ENCODE assay signal across 11 cellular contexts in genomic region chr3:50156991-50157493, GRCh38. TPM values are rescaled to one million over a fixed set of nuclear protein-coding genes. Genes with fewer than 3 reads are reported as not detected.
DNase-seq lines count a peak whose midpoint lies in the region; ATAC-seq and TF ChIP-seq lines count a peak whose summit lies in the region.
"Had no signal": no experiment of that assay in that cellular context is flagged by ENCODE, and none has a peak within 500 bp of the region (broad histone marks: within the 10 kb centered on the region; RNA-seq: fewer than 3 reads in every experiment).

No MANE protein-coding gene starts in this region.

- H3K36me3 ChIP-seq in esophagus muscularis mucosa: no peaks in the 10 kb centered on the region

- WGBS in esophagus muscularis mucosa: 27% methylated on average over 13 of the region's 13 CpGs

- intact Hi-C loops in esophagus muscularis mucosa (cut with DNase I): no loop called here
- intact Hi-C loops in activated CD4-positive, alpha-beta memory T cell treated with anti-CD3 and anti-CD28 coated beads for 36 hours (cut with micrococcal nuclease): no loop called here
- intact Hi-C loops in activated CD8-positive, alpha-beta T cell treated with anti-CD3 and anti-CD28 coated beads for 36 hours (cut with micrococcal nuclease): no loop called here

- no peak overlapping the region for H3K27ac ChIP-seq in AG04450 (ENCODE audit: low read depth, low read length)
- H3K27ac ChIP-seq in esophagus muscularis mucosa (replicated peaks in 1 of 4): peak overlapping the region; percentile 13 to 85 (median 79)

- no peak overlapping the region for H3K27ac Mint-ChIP-seq in neural crest cell (ENCODE audit: unreplicated experiment)
- no peak overlapping the region for H3K27ac Mint-ChIP-seq in activated CD4-positive, alpha-beta memory T cell treated with anti-CD3 and anti-CD28 coated beads for 36 hours
- H3K27ac Mint-ChIP-seq in activated CD8-positive, alpha-beta T cell treated with anti-CD3 and anti-CD28 coated beads for 36 hours: no peak overlapping the region
- H3K27ac Mint-ChIP-seq: activated naive CD4-positive, alpha-beta T cell treated with anti-CD3 and anti-CD28 coated beads, Interleukin-2, amount 50 U/mL, for 72 hours; memory B cell had no signal

- H3K9me3 ChIP-seq in AG04450 (ENCODE audit: control insufficient read depth, insufficient read depth, low read length) (no peaks in the 10 kb centered on the region), esophagus muscularis mucosa (no peaks in the 10 kb centered on the region)

- H3K4me1 ChIP-seq in esophagus muscularis mucosa: peaks cover 38 to 80% (median 76%) of the 10 kb centered on the region in 4 donors

- TF ChIP-seq CTCF in AG04450 (IDR thresholded peaks at IDR 0.05; ENCODE audit: low read depth, low read length): no peak
- TF ChIP-seq CTCF in esophagus muscularis mucosa (IDR thresholded peaks at IDR 0.05): no peak
- TF ChIP-seq CTCF in neural crest cell (conservative IDR thresholded peaks at IDR 0.05): no peak
- no peak for TF ChIP-seq CTCF in activated CD8-positive, alpha-beta T cell treated with anti-CD3 and anti-CD28 coated beads for 36 hours (IDR thresholded peaks at IDR 0.05)

- H3K27me3 ChIP-seq in AG04450 (ENCODE audit: control insufficient read depth, insufficient read depth, low read length) (peaks cover 6% of the 10 kb centered on the region), esophagus muscularis mucosa (peaks cover 0 to 8% (median 6%) of the 10 kb centered on the region in 4 donors)

- TF ChIP-seq EP300 in esophagus muscularis mucosa (IDR thresholded peaks at IDR 0.05): no peak

- H3K27me3 Mint-ChIP-seq in neural crest cell (ENCODE audit: low read depth): peaks cover 49% of the 10 kb centered on the region
- peaks cover 32% of the 10 kb centered on the region for H3K27me3 Mint-ChIP-seq in activated CD4-positive, alpha-beta memory T cell treated with anti-CD3 and anti-CD28 coated beads for 36 hours
- H3K27me3 Mint-ChIP-seq in activated CD8-positive, alpha-beta T cell treated with anti-CD3 and anti-CD28 coated beads for 36 hours: peaks cover 30% of the 10 kb centered on the region

- peak overlapping the region; percentile 69 for H3K4me3 ChIP-seq in AG04450 (ENCODE audit: low read depth, low read length)
- peak overlapping the region; percentile 59 to 78 (median 68) for H3K4me3 ChIP-seq in esophagus muscularis mucosa

- DNase-seq in AG04450 (ENCODE audit: low read depth, low spot score): no peak
- peak; percentile 36 for DNase-seq in NCI-H2171 treated with DMSO at 0.1 percent for 48 hours (lab: John Stamatoyannopoulos, UW)
- DNase-seq in esophagus muscularis mucosa (ENCODE audit: extremely low spot score): no peak
- DNase-seq in neural crest cell (ENCODE audit: low read depth, low spot score): no peak
- DNase-seq in activated CD4-positive, alpha-beta memory T cell treated with anti-CD3 and anti-CD28 coated beads for 36 hours: no peak
- DNase-seq in activated CD8-positive, alpha-beta T cell treated with anti-CD3 and anti-CD28 coated beads for 36 hours: no peak

- no peak for TF ChIP-seq POLR2A in esophagus muscularis mucosa (IDR thresholded peaks at IDR 0.05; ENCODE audit: low read depth)

- CTCF ChIA-PET in AG04450 (lab: Charles Lee): interaction anchor here (0.7 to 1.2 kb wide), 4 partner anchors 20 to 69 kb away, joined by 3 to 6 read pairs (median 4); no protein-coding TSS in a partner anchor
- CTCF ChIA-PET in activated CD4-positive, alpha-beta memory T cell treated with anti-CD3 and anti-CD28 coated beads for 36 hours (lab: Charles Lee): interaction anchor here (0.8 to 2.0 kb wide), 2 partner anchors 36 to 90 kb away, joined by 3 to 5 read pairs; no protein-coding TSS in a partner anchor
- CTCF ChIA-PET in activated CD8-positive, alpha-beta T cell treated with anti-CD3 and anti-CD28 coated beads for 36 hours (lab: Charles Lee): interaction anchor here (1.4 to 1.8 kb wide), 2 partner anchors 37 to 90 kb away, joined by 3 to 7 read pairs; no protein-coding TSS in a partner anchor

- ATAC-seq in activated CD8-positive, alpha-beta T cell treated with anti-CD3 and anti-CD28 coated beads for 36 hours: no peak
- ATAC-seq in GM21367 (IDR thresholded peaks at IDR 0.05; ENCODE audit: unreplicated experiment) (no peak), HG02885 (IDR thresholded peaks at IDR 0.05; ENCODE audit: poor library complexity, unreplicated experiment) (no peak)
- ATAC-seq: activated naive CD4-positive, alpha-beta T cell treated with anti-CD3 and anti-CD28 coated beads, Interleukin-2, amount 50 U/mL, for 72 hours had no signal

- H3K4me1 Mint-ChIP-seq in neural crest cell: peaks cover 30% of the 10 kb centered on the region
- peaks cover 8% of the 10 kb centered on the region for H3K4me1 Mint-ChIP-seq in activated CD4-positive, alpha-beta memory T cell treated with anti-CD3 and anti-CD28 coated beads for 36 hours (ENCODE audit: low read depth)
- peaks cover 8% of the 10 kb centered on the region for H3K4me1 Mint-ChIP-seq in activated CD8-positive, alpha-beta T cell treated with anti-CD3 and anti-CD28 coated beads for 36 hours (ENCODE audit: low read depth)

- H3K36me3 Mint-ChIP-seq in neural crest cell (ENCODE audit: low read depth): no peaks in the 10 kb centered on the region
- no peaks in the 10 kb centered on the region for H3K36me3 Mint-ChIP-seq in activated CD4-positive, alpha-beta memory T cell treated with anti-CD3 and anti-CD28 coated beads for 36 hours
- no peaks in the 10 kb centered on the region for H3K36me3 Mint-ChIP-seq in activated CD8-positive, alpha-beta T cell treated with anti-CD3 and anti-CD28 coated beads for 36 hours (ENCODE audit: low read depth)
- H3K36me3 Mint-ChIP-seq: activated naive CD4-positive, alpha-beta T cell treated with anti-CD3 and anti-CD28 coated beads, Interleukin-2, amount 50 U/mL, for 72 hours; memory B cell had no signal

- POLR2A ChIA-PET in AG04450 (lab: Yijun Ruan, JAX): interaction anchor here (0.6 to 1.8 kb wide), 6 partner anchors 9 to 343 kb away, joined by 3 to 8 read pairs (median 4); partner anchors contain the start of genes GNAI2 and UBA7
- POLR2A ChIA-PET in activated CD4-positive, alpha-beta memory T cell treated with anti-CD3 and anti-CD28 coated beads for 36 hours (lab: Charles Lee): no interaction called here
- POLR2A ChIA-PET in activated CD8-positive, alpha-beta T cell treated with anti-CD3 and anti-CD28 coated beads for 36 hours (lab: Charles Lee): interaction anchor here (1.0 to 1.6 kb wide), 2 partner anchors 16 to 35 kb away, joined by 3 read pairs; no protein-coding TSS in a partner anchor

- peak overlapping the region; percentile 38 for H3K4me3 Mint-ChIP-seq in neural crest cell
- no peak overlapping the region for H3K4me3 Mint-ChIP-seq in activated CD4-positive, alpha-beta memory T cell treated with anti-CD3 and anti-CD28 coated beads for 36 hours
- no peak overlapping the region for H3K4me3 Mint-ChIP-seq in activated CD8-positive, alpha-beta T cell treated with anti-CD3 and anti-CD28 coated beads for 36 hours
- H3K4me3 Mint-ChIP-seq: memory B cell had no signal

- H3K9me3 Mint-ChIP-seq in neural crest cell: no peaks in the 10 kb centered on the region
- no peaks in the 10 kb centered on the region for H3K9me3 Mint-ChIP-seq in activated CD4-positive, alpha-beta memory T cell treated with anti-CD3 and anti-CD28 coated beads for 36 hours
- no peaks in the 10 kb centered on the region for H3K9me3 Mint-ChIP-seq in activated CD8-positive, alpha-beta T cell treated with anti-CD3 and anti-CD28 coated beads for 36 hours
- H3K9me3 Mint-ChIP-seq: activated naive CD4-positive, alpha-beta T cell treated with anti-CD3 and anti-CD28 coated beads, Interleukin-2, amount 50 U/mL, for 72 hours; memory B cell had no signal

RNA-seq across cellular contexts. Expression of gene SEMA3F, which starts 1.9 kb away (rescaled TPM):
- 14.7 and 17.1 TPM in 2 replicates for polyA plus RNA-seq in AG04450 (2011; rRNA removed)
- 21.5 and 27.8 TPM in 2 replicates for polyA minus RNA-seq in AG04450 (2011; rRNA and poly(A)+ RNA removed)
- total RNA-seq in esophagus muscularis mucosa (10 to 100 TPM; 11.9 to 46.5 (median 23.3) TPM), neural crest cell (4.2 and 5.8 TPM in 2 replicates)
- under 1 TPM; 0.17 to 0.19 TPM for total RNA-seq in activated CD4-positive, alpha-beta memory T cell treated with anti-CD3 and anti-CD28 coated beads for 36 hours
- total RNA-seq in activated CD8-positive, alpha-beta T cell treated with anti-CD3 and anti-CD28 coated beads for 36 hours: under 1 TPM; 0.34 to 0.43 TPM

RNA-seq across cellular contexts. Expression of gene GNAT1, which starts 34.4 kb away (rescaled TPM):
- polyA plus RNA-seq in AG04450 (2011; rRNA removed): not detected in 2 replicates
- not detected in 2 replicates for polyA minus RNA-seq in AG04450 (2011; rRNA and poly(A)+ RNA removed)
- total RNA-seq in esophagus muscularis mucosa (not detected), neural crest cell (not detected in 2 replicates)
- total RNA-seq in activated CD4-positive, alpha-beta memory T cell treated with anti-CD3 and anti-CD28 coated beads for 36 hours: not detected
- under 1 TPM; 0.11 to 0.23 TPM for total RNA-seq in activated CD8-positive, alpha-beta T cell treated with anti-CD3 and anti-CD28 coated beads for 36 hours
- total RNA-seq: activated naive CD4-positive, alpha-beta T cell treated with anti-CD3 and anti-CD28 coated beads, Interleukin-2, amount 50 U/mL, for 72 hours; LHCN-M2 had no signal

RNA-seq across cellular contexts. Expression of gene SLC38A3, which starts 48.0 kb away (rescaled TPM):
- 0.06 and 0.11 TPM in 2 replicates for polyA plus RNA-seq in AG04450 (2011; rRNA removed)
- not detected in 2 replicates for polyA minus RNA-seq in AG04450 (2011; rRNA and poly(A)+ RNA removed)
- total RNA-seq in esophagus muscularis mucosa: under 1 TPM in 2 of 4 donors, not detected in 2; 0.11 to 0.39 TPM
- total RNA-seq in neural crest cell: 1.8 and 2.7 TPM in 2 replicates
- total RNA-seq in activated CD4-positive, alpha-beta memory T cell treated with anti-CD3 and anti-CD28 coated beads for 36 hours: not detected
- under 1 TPM in 1 of 2 experiments, not detected in 1; 0.22 TPM for total RNA-seq in activated CD8-positive, alpha-beta T cell treated with anti-CD3 and anti-CD28 coated beads for 36 hours
- total RNA-seq: activated naive CD4-positive, alpha-beta T cell treated with anti-CD3 and anti-CD28 coated beads, Interleukin-2, amount 50 U/mL, for 72 hours had no signal
